In the genomic region with DNA sequence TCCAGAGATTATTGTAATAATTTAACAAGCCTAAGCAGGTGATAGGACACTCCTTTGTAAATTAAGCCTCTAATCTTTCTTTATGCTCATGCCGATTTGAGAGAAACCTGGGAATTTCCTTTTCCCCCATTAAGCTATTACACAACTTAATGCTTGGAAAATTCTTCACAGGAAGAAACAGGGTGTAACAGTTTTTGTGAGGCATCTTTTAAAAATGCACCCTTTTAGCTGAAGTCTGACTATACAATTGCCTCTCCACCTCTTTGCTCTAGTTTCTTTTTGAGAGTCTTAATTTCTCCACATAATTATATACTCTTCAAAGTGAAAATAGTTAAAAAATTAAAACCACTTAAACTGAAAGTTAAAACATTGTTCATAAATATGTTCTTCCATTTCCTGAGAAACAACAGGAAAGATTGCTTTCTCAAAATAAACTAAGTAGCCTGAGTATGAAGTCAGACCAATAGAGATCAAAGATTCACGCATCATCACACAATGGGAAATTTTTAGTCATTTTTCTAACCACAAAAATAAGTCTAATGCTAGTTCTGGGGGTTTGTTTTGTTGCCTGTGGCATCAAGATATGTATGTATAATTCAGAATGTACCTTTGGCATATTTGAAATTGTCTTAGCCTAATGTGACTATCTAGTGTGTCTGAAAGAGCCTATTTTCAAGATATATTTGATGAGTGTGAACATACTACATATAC, we compare ENCODE assay signal across 8 cellular contexts. TPM values are rescaled to one million over a fixed set of nuclear protein-coding genes. Genes with fewer than 3 reads are reported as not detected.
DNase-seq lines count a peak whose midpoint lies in the region; ATAC-seq lines count a peak whose summit lies in the region.

No MANE protein-coding gene starts in this region.

- no peak overlapping the region for H3K27ac Mint-ChIP-seq in activated CD4-positive, alpha-beta T cell treated with anti-CD3 and anti-CD28 coated beads for 36 hours
- peak overlapping the region; percentile 71 for H3K27ac Mint-ChIP-seq in activated CD8-positive, alpha-beta T cell treated with anti-CD3 and anti-CD28 coated beads, Interleukin-2, amount 10 ng/mL, durations not matched to agents 7 days and 5 days

- no peaks in the 10 kb centered on the region for H3K9me3 Mint-ChIP-seq in activated CD4-positive, alpha-beta T cell treated with anti-CD3 and anti-CD28 coated beads for 36 hours (ENCODE audit: low read depth)
- H3K9me3 Mint-ChIP-seq in activated CD8-positive, alpha-beta T cell treated with anti-CD3 and anti-CD28 coated beads, Interleukin-2, amount 10 ng/mL, durations not matched to agents 7 days and 5 days (ENCODE audit: insufficient read depth): no peaks in the 10 kb centered on the region

- no peaks in the 10 kb centered on the region for H3K27me3 Mint-ChIP-seq in activated CD4-positive, alpha-beta T cell treated with anti-CD3 and anti-CD28 coated beads for 36 hours
- no peaks in the 10 kb centered on the region for H3K27me3 Mint-ChIP-seq in activated CD8-positive, alpha-beta T cell treated with anti-CD3 and anti-CD28 coated beads, Interleukin-2, amount 10 ng/mL, durations not matched to agents 7 days and 5 days (ENCODE audit: low read depth)

- POLR2A ChIA-PET in activated CD4-positive, alpha-beta T cell treated with anti-CD3 and anti-CD28 coated beads for 36 hours (lab: Charles Lee): interaction anchor here (0.9 to 1.9 kb wide), 2 partner anchors 10 to 12 kb away, joined by 4 to 9 read pairs; no protein-coding TSS in a partner anchor
- POLR2A ChIA-PET in activated CD8-positive, alpha-beta T cell treated with anti-CD3 and anti-CD28 coated beads, Interleukin-2, amount 10 ng/mL, durations not matched to agents 7 days and 5 days (lab: Charles Lee): interaction anchor here (2.4 kb wide), 1 partner anchor 12 kb away, joined by 10 read pairs; no protein-coding TSS in a partner anchor

- no peak for DNase-seq in activated CD4-positive, alpha-beta T cell treated with anti-CD3 and anti-CD28 coated beads for 36 hours
- no peak for DNase-seq in activated CD4-positive, alpha-beta T cell treated with anti-CD3 and anti-CD28 coated beads for 48 hours
- DNase-seq in activated CD8-positive, alpha-beta T cell treated with anti-CD3 and anti-CD28 coated beads, Interleukin-2, amount 10 ng/mL, durations not matched to agents 7 days and 5 days: no peak
- DNase-seq in renal cortical epithelial cell (ENCODE audit: low read depth): peak; percentile 64
- DNase-seq in NCI-H1105 (lab: John Stamatoyannopoulos, UW): no peak
- DNase-seq in NCI-H524 treated with DMSO at 0.1 percent for 48 hours (lab: John Stamatoyannopoulos, UW): no peak
- DNase-seq in NCI-H69 (lab: John Stamatoyannopoulos, UW): no peak

- intact Hi-C loops in activated CD4-positive, alpha-beta T cell treated with anti-CD3 and anti-CD28 coated beads for 36 hours (cut with DNase I, micrococcal nuclease): loop anchor here (1.0 to 2.0 kb wide), 2 partner anchors 11 to 75 kb away; no protein-coding TSS in a partner anchor

- H3K4me1 Mint-ChIP-seq in activated CD4-positive, alpha-beta T cell treated with anti-CD3 and anti-CD28 coated beads for 36 hours: peaks cover 21% of the 10 kb centered on the region
- H3K4me1 Mint-ChIP-seq in activated CD8-positive, alpha-beta T cell treated with anti-CD3 and anti-CD28 coated beads, Interleukin-2, amount 10 ng/mL, durations not matched to agents 7 days and 5 days (ENCODE audit: low read depth): peaks cover 5% of the 10 kb centered on the region

- ATAC-seq in activated CD4-positive, alpha-beta T cell treated with anti-CD3 and anti-CD28 coated beads for 36 hours: peak; percentile 72
- ATAC-seq in HG02981 (IDR thresholded peaks at IDR 0.05; ENCODE audit: unreplicated experiment): peak; percentile 93
- peak; percentile 84 for ATAC-seq in activated CD8-positive, alpha-beta T cell treated with anti-CD3 and anti-CD28 coated beads, Interleukin-2, amount 10 ng/mL, durations not matched to agents 7 days and 5 days

- H3K36me3 Mint-ChIP-seq in activated CD4-positive, alpha-beta T cell treated with anti-CD3 and anti-CD28 coated beads for 36 hours (ENCODE audit: low read depth): peaks cover 20% of the 10 kb centered on the region
- H3K36me3 Mint-ChIP-seq in activated CD8-positive, alpha-beta T cell treated with anti-CD3 and anti-CD28 coated beads, Interleukin-2, amount 10 ng/mL, durations not matched to agents 7 days and 5 days (ENCODE audit: low read depth): peaks cover 18% of the 10 kb centered on the region

- CTCF ChIA-PET in activated CD4-positive, alpha-beta T cell treated with anti-CD3 and anti-CD28 coated beads for 36 hours (lab: Charles Lee): interaction anchor here (1.7 kb wide), 1 partner anchor 12 kb away, joined by 5 read pairs; no protein-coding TSS in a partner anchor
- CTCF ChIA-PET in activated CD8-positive, alpha-beta T cell treated with anti-CD3 and anti-CD28 coated beads, Interleukin-2, amount 10 ng/mL, durations not matched to agents 7 days and 5 days (lab: Charles Lee): interaction anchor here (1.0 to 3.6 kb wide), 3 partner anchors 10 to 51 kb away, joined by 3 to 26 read pairs (median 3); no protein-coding TSS in a partner anchor

- no peak overlapping the region for H3K4me3 Mint-ChIP-seq in activated CD4-positive, alpha-beta T cell treated with anti-CD3 and anti-CD28 coated beads for 36 hours
- peak overlapping the region; percentile 44 for H3K4me3 Mint-ChIP-seq in activated CD8-positive, alpha-beta T cell treated with anti-CD3 and anti-CD28 coated beads, Interleukin-2, amount 10 ng/mL, durations not matched to agents 7 days and 5 days

RNA-seq across cellular contexts. Expression of gene LRRC8D, which starts 34.7 kb away (rescaled TPM):
- 10 to 100 TPM; 24.3 to 30.0 TPM for total RNA-seq in activated CD4-positive, alpha-beta T cell treated with anti-CD3 and anti-CD28 coated beads for 36 hours
- 10 to 100 TPM; 23.9 to 25.7 TPM for total RNA-seq in activated CD8-positive, alpha-beta T cell treated with anti-CD3 and anti-CD28 coated beads, Interleukin-2, amount 10 ng/mL, durations not matched to agents 7 days and 5 days
- total RNA-seq in renal cortical epithelial cell: 28.7 and 43.8 TPM in 2 replicates
